Comparison of ENCODE assay signal across 21 cellular contexts in the genomic region with DNA sequence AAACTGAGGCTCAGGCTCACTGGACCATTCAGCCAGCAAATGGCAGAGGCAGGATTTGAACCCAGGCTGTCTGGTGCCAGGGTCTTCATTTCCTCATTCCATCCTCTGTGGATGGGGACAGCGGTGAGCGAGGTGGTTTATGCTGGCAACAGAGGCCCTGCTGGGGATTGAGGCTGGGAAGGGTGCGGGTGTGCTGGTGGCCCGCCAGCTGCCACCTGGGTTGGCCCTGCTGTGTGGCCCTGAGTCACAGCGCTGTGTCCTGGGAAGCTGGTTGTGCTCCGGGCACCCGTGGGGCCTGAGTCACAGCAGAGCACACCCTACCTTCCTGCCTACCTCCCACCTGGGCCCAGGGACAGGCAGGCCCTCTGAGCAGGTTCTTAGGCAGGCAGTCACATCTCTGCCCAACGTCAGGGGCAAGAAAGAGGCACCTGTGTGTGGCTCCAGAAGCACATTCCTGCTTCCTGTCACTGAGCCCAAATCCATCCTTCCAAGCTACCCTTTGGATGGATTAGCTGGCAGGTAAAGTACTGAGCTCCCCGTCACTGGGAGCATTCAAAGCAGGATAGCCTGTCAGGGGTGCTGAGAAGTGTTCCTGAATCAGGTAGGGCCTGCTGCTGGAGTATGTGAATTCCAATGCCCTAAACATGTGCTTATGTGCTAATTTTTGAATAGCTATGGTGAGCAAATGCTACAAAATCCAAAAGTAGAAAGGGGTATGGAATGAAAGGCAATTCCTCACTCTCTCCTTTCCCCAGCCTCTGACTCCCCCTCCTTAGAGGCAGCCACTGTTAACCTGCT. TPM values are rescaled to one million over a fixed set of nuclear protein-coding genes. Genes with fewer than 3 reads are reported as not detected.
DNase-seq lines count a peak whose midpoint lies in the region; ATAC-seq and TF ChIP-seq lines count a peak whose summit lies in the region.
"Had no signal": no experiment of that assay in that cellular context is flagged by ENCODE, and none has a peak within 500 bp of the region (broad histone marks: within the 10 kb centered on the region; RNA-seq: fewer than 3 reads in every experiment).

No MANE protein-coding gene starts in this region.

- H3K9me3 Mint-ChIP-seq in WTC11, result no peaks in the 10 kb centered on the region
- H3K9me3 Mint-ChIP-seq: H9, neural progenitor cell had no signal

- no peak overlapping the region for H4K12ac ChIP-seq in trophoblast cell (ENCODE audit: low read depth, low read length)

- ATAC-seq in WTC11, result no peak
- peak; percentile 88 for ATAC-seq in esophagus mucosa
- ATAC-seq in HG03571 (IDR thresholded peaks at IDR 0.05; ENCODE audit: unreplicated experiment), result no peak
- ATAC-seq in HG02678 (IDR thresholded peaks at IDR 0.05; ENCODE audit: unreplicated experiment), result no peak

- no peaks in the 10 kb centered on the region for H3K27me3 ChIP-seq in trophoblast cell (ENCODE audit: insufficient read depth, low read length)
- H3K27me3 ChIP-seq: BLaER1, neural progenitor cell had no signal

- no peak overlapping the region for H3K18ac ChIP-seq in trophoblast cell (ENCODE audit: low read length)

- CTCF ChIA-PET in HEK293 (lab: Yijun Ruan, JAX), result interaction anchor here (0.6 to 0.9 kb wide), 3 partner anchors 36 to 147 kb away, joined by 3 to 6 read pairs (median 4); no protein-coding TSS in a partner anchor
- CTCF ChIA-PET in WTC11 (lab: Charles Lee), result interaction anchor here (0.9 to 1.4 kb wide), 6 partner anchors 10 to 344 kb away, joined by 3 to 4 read pairs (median 3); no protein-coding TSS in a partner anchor

- H3K4me3 ChIP-seq in HEK293 (ENCODE audit: low read depth, low read length), result no peak overlapping the region
- no peak overlapping the region for H3K4me3 ChIP-seq in trophoblast cell (ENCODE audit: low read depth, low read length)
- H3K4me3 ChIP-seq: BLaER1, esophagus muscularis mucosa, left ventricle myocardium inferior, neural progenitor cell, spleen had no signal

- peak overlapping the region; percentile 41 for H3K14ac ChIP-seq in trophoblast cell (ENCODE audit: low read length)

- H3K9ac ChIP-seq in trophoblast cell (ENCODE audit: low read length), result no peak overlapping the region
- H3K9ac ChIP-seq: BLaER1, neural progenitor cell had no signal

- POLR2A ChIA-PET in HEK293 (lab: Yijun Ruan, JAX), result no interaction called here
- POLR2A ChIA-PET in WTC11 (lab: Charles Lee), result interaction anchor here (0.6 kb wide), 1 partner anchor 31 kb away, joined by 6 read pairs; no protein-coding TSS in a partner anchor

- peak overlapping the region; percentile 4 for H2BK12ac ChIP-seq in trophoblast cell (ENCODE audit: low read length)

- no peaks in the 10 kb centered on the region for H3K36me3 Mint-ChIP-seq in WTC11
- H3K36me3 Mint-ChIP-seq: neural progenitor cell had no signal

- H2BK120ac ChIP-seq in trophoblast cell (ENCODE audit: insufficient read depth, low read length, poor library complexity), result peak overlapping the region; percentile 5

- no peak overlapping the region for H4K8ac ChIP-seq in trophoblast cell (ENCODE audit: low read depth, low read length)

- no peak overlapping the region for H2BK5ac ChIP-seq in trophoblast cell (ENCODE audit: low read depth, low read length, poor library complexity)

- peaks cover 11% of the 10 kb centered on the region for H3K79me2 ChIP-seq in trophoblast cell (ENCODE audit: control insufficient read depth, insufficient read depth, low read length, poor library complexity)

- H3K9me3 ChIP-seq in HEK293 (ENCODE audit: control insufficient read depth, insufficient read depth, low read depth, low read length) (no peaks in the 10 kb centered on the region), trophoblast cell (ENCODE audit: insufficient read depth, low read depth, low read length) (no peaks in the 10 kb centered on the region)
- H3K9me3 ChIP-seq: BLaER1, Caco-2, esophagus muscularis mucosa, left ventricle myocardium inferior, spleen had no signal

- peaks cover 37% of the 10 kb centered on the region for H3K79me1 ChIP-seq in trophoblast cell (ENCODE audit: low read length)

- H2AK5ac ChIP-seq in trophoblast cell (ENCODE audit: low read length), result peak overlapping the region; percentile 61

- TF ChIP-seq CTCF in HEK293 (tag by site-specific recombination; IDR thresholded peaks at IDR 0.05) (no peak), WTC11 (IDR thresholded peaks at IDR 0.05) (no peak)

- peak overlapping the region; percentile 60 for H4K91ac ChIP-seq in trophoblast cell (ENCODE audit: low read depth, low read length)

- H3K4me2 ChIP-seq in trophoblast cell (ENCODE audit: low read length), result no peak overlapping the region
- H3K4me2 ChIP-seq: BLaER1, neural progenitor cell had no signal

- H3K27ac Mint-ChIP-seq in WTC11, result no peak overlapping the region

- no peak overlapping the region for H3K23ac ChIP-seq in trophoblast cell (ENCODE audit: low read length)

- no CpG with 5 or more reads among the region's 9 CpGs for WGBS in trophoblast cell (ENCODE audit: extremely low coverage, insufficient coverage, insufficient read length)

- no peak overlapping the region for H2AFZ ChIP-seq in trophoblast cell (ENCODE audit: insufficient read depth, low read length, poor library complexity)
- H2AFZ ChIP-seq: neural progenitor cell had no signal

- no peak for DNase-seq in WTC11 (ENCODE audit: low spot score)
- peak; percentile 96 to 98 for DNase-seq in trophoblast cell
- no peak for DNase-seq in NAMALWA (ENCODE audit: low spot score)
- no peak for DNase-seq in glomerular visceral epithelial cell (ENCODE audit: extremely low spot score)
- DNase-seq: activated CD4-positive, alpha-beta T cell treated with anti-CD3 and anti-CD28 coated beads, Interleukin-2, amount 50 U/mL, for 1 hour; amygdala; Caco-2; glutamatergic neuron; H9; left ventricle myocardium inferior; SIG-M5; spleen; stimulated activated CD4-positive, alpha-beta T cell treated with anti-CD3 and anti-CD28 coated beads, Interleukin-4, amount 100 ng/mL, for 4 hours; T-helper 1 cell had no signal

- no peak overlapping the region for H3K4ac ChIP-seq in trophoblast cell (ENCODE audit: low read depth, low read length)

- H3K4me3 Mint-ChIP-seq in WTC11, result no peak overlapping the region
- H3K4me3 Mint-ChIP-seq: neural progenitor cell had no signal

- no peaks in the 10 kb centered on the region for H3K27me3 Mint-ChIP-seq in WTC11 (ENCODE audit: low read depth)

- H3K4me1 ChIP-seq in HEK293 (ENCODE audit: control insufficient read depth, insufficient read depth, low read length), result no peaks in the 10 kb centered on the region
- H3K4me1 ChIP-seq in trophoblast cell (ENCODE audit: control insufficient read depth in 1 of 2, insufficient read depth in 2 of 2, low read length in 2 of 2), result peaks cover 27 to 34% of the 10 kb centered on the region in 2 experiments
- H3K4me1 ChIP-seq: BLaER1, esophagus muscularis mucosa, left ventricle myocardium inferior, neural progenitor cell had no signal

- no peaks in the 10 kb centered on the region for H3K4me1 Mint-ChIP-seq in WTC11
- H3K4me1 Mint-ChIP-seq: H9, neural progenitor cell had no signal

- no peaks in the 10 kb centered on the region for H3K36me3 ChIP-seq in HEK293 (ENCODE audit: control insufficient read depth in 2 of 2, insufficient read depth in 1 of 2, low read length in 2 of 2)
- no peaks in the 10 kb centered on the region for H3K36me3 ChIP-seq in trophoblast cell (ENCODE audit: control insufficient read depth in 1 of 2, insufficient read depth in 2 of 2, low read length in 2 of 2)
- H3K36me3 ChIP-seq: BLaER1, esophagus muscularis mucosa, left ventricle myocardium inferior, neural progenitor cell, spleen had no signal

- H3K27ac ChIP-seq in HEK293 (ENCODE audit: extremely low read depth, low read depth, low read length), result no peak overlapping the region
- no peak overlapping the region for H3K27ac ChIP-seq in trophoblast cell (ENCODE audit: low read depth, low read length)
- H3K27ac ChIP-seq: BLaER1, esophagus muscularis mucosa, left ventricle myocardium inferior, neural progenitor cell, spleen had no signal

TF ChIP-seq in HEK293, 187 proteins besides CTCF, POLR2A, EP300 and RAD21 (continues in another document):
- peak; percentile 54; the same call in 1 of the 2 replicates for TF ChIP-seq ZIC2 (tag by site-specific recombination; IDR thresholded peaks at IDR 0.05)
- no peak for TF ChIP-seq GLIS1 (tag by site-specific recombination; IDR thresholded peaks at IDR 0.05)
- TF ChIP-seq, protein P1, sequence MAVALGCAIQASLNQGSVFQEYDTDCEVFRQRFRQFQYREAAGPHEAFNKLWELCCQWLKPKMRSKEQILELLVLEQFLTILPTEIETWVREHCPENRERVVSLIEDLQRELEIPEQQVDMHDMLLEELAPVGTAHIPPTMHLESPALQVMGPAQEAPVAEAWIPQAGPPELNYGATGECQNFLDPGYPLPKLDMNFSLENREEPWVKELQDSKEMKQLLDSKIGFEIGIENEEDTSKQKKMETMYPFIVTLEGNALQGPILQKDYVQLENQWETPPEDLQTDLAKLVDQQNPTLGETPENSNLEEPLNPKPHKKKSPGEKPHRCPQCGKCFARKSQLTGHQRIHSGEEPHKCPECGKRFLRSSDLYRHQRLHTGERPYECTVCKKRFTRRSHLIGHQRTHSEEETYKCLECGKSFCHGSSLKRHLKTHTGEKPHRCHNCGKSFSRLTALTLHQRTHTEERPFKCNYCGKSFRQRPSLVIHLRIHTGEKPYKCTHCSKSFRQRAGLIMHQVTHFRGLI (tag by site-specific recombination; IDR thresholded peaks at IDR 0.05), result peak; percentile 90

TF ChIP-seq in WTC11, 78 proteins besides CTCF, POLR2A, EP300 and RAD21:
- TF ChIP-seq GABPB1 (CRISPR knock-in tag; IDR thresholded peaks at IDR 0.05), result 0 out of 2 replicates have a peak, but pooled peaks have one; percentile 3
- TF ChIP-seq GTF2I (CRISPR knock-in tag; conservative IDR thresholded peaks at IDR 0.05), result peak; percentile 55; the same call in 1 of the 2 replicates
- TF ChIP-seq TP53 (CRISPR knock-in tag; IDR thresholded peaks at IDR 0.05), result no peak

RNA-seq across cellular contexts. Expression of a gene that starts 53.9 kb away (rescaled TPM):
- total RNA-seq in WTC11 (2021) (23.5 to 29.1 TPM (median 25.6 TPM) in 3 replicates), esophagus mucosa (59.8 TPM)
- 167 and 177 TPM in 2 replicates for polyA plus RNA-seq in trophoblast cell (2013)

Comparison
In these comparisons a context has a peak if more than half of its experiments do, and no peak if none do; other contexts are left out.
1. DNase-seq: peak in trophoblast cell (2 of 2); none in WTC11 (single experiment), NAMALWA (single experiment) and glomerular visceral epithelial cell (single experiment).